ENCODE assay signal across 1 cellular context in the genomic region with DNA sequence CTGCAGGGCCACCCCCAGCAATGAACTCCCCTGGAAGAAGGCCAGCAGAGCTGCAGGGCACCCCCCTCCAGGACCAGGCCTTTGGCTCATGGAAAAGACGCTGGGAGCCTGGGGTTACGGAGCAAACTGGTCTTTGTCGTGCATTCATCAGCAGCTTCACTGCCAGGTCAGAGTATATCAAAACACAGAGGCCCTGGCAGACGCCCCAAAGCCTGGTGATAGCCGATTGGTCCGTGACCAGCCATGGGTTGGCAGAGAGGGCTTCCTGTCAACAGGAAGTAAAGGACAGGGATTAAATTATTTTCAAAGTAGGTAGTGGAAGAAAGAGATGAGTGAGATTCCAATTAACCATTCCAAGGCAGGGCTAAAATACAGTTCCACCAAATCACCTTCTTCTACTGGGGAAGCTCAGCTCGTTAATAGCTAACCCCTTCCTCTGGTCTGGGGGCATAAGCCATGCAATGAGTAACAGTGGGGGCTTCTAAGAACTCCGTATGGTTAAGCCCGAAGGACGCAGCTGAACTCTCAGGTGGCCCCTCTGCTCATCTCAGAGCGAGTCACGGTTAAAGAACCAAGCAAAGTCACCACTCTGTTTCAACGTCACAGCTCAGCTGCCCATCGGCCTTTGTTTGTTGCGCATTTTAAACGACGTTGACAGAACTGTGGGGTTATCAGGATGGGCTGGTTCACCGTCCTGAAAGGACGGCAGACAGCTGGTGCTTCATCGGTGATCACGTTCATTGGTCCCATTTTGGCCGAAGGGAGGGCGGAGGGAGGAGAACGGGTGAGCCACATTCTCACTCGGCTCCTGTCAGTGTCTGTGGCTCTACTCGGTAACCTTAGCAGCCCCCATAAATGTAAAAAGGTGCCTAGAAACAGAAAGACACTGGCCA.
TF ChIP-seq lines count a peak whose summit lies in the region.

No MANE protein-coding gene starts in this region.

TF ChIP-seq in endothelial cell of umbilical vein, 7 proteins besides CTCF, POLR2A, EP300 and RAD21 (continued from another document):
- TF ChIP-seq JUN (IDR thresholded peaks at IDR 0.05; ENCODE audit: borderline replicate concordance, insufficient read depth, insufficient read length, low read depth) (no peak), FOS (IDR thresholded peaks at IDR 0.05; ENCODE audit: borderline replicate concordance, insufficient read depth, low read length) (no peak), GATA2 (IDR thresholded peaks at IDR 0.05; ENCODE audit: insufficient read depth, insufficient read length, low read depth, low read length) (no peak), EZH2 (IDR thresholded peaks at IDR 0.05; ENCODE audit: borderline replicate concordance, low read depth, low read length, severe bottlenecking) (no peak)
